ENCODE assay signal across 8 cellular contexts in the genomic region with DNA sequence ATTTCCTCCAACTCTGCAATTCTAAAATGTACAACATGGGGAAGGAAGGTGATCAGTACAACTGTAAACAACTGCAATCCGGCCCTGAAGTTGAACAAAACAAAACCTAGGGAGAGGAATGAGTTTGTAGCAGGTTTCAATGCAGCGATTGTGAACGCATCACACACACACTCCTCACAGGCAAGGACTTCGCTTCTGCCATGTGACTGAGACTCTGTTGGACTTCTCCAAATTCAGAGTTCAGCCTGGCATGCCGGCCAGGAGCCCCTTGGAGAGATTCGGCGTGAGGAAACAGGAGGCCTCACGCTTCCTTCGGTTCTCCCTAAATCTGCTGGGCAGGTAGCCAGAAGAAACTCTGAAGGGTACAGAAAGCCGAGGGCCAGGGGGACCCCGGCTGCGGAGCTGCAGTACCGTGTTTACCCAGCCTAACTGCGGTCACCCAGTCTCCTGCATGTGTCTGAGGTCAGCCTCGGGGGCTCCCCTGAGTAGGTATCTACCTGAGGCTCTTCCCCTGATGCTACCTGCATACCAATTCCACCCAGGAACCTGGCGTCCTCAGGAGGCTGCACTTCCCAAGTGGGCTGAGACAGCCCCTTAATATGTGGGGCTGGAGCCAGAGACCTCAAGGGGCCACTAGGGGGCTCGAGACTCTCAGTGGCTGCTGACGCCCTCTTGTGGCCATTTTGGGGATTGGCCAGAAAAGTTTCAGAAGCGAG. TPM values are rescaled to one million over a fixed set of nuclear protein-coding genes. Genes with fewer than 3 reads are reported as not detected.
A peak's percentile ranks its signal among the peaks of the same experiment; 100 is the strongest.
DNase-seq lines count a peak whose midpoint lies in the region; ATAC-seq and TF ChIP-seq lines count a peak whose summit lies in the region.

No MANE protein-coding gene starts in this region.

- H3K27ac ChIP-seq in CD4-positive, alpha-beta memory T cell (ENCODE audit: low read depth, low read length) = peak overlapping the region; percentile 11
- H3K27ac ChIP-seq in GM23248 (no peak overlapping the region), adrenal gland (peak overlapping the region in 4 of 5 donors; percentile 10 to 82 (median 70)), left ventricle myocardium inferior (replicated peaks) (peak overlapping the region; percentile 49), uterus (peak overlapping the region; percentile 46 to 67)

- CTCF ChIA-PET in CD4-positive, alpha-beta memory T cell (lab: Charles Lee; ENCODE audit: partially characterized antibody) = interaction anchor here (0.8 to 15.8 kb wide), 5 partner anchors 9 to 33 kb away, joined by 3 to 255 read pairs (median 19); partner anchors contain the start of gene MINDY1
- CTCF ChIA-PET in T-cell (lab: Charles Lee) = interaction anchor here in 1 of 2 donors (0.7 to 0.9 kb wide), 2 partner anchors 9 to 13 kb away, joined by 3 read pairs; no protein-coding TSS in a partner anchor

- no peaks in the 10 kb centered on the region for H3K9me3 Mint-ChIP-seq in CD4-positive, alpha-beta memory T cell
- H3K9me3 Mint-ChIP-seq in T-cell = no peaks in the 10 kb centered on the region

- peaks cover 16% of the 10 kb centered on the region for H3F3A ChIP-seq in GM23248 (ENCODE audit: insufficient read depth)

- 24 to 25% methylated on average over 19 of the region's 19 CpGs for WGBS in GM23248 (ENCODE audit: low coverage in 1 of 2, low lambda C conversion rate in 2 of 2, missing lambda C conversion rate in 2 of 2), 2 experiments
- WGBS in adrenal gland, 4 donors = 23 to 34% (median 29%) methylated on average over 14 to 19 of the region's 19 CpGs

- peaks cover 0 to 3% of the 10 kb centered on the region in 2 donors for H3K36me3 Mint-ChIP-seq in CD4-positive, alpha-beta memory T cell
- no peaks in the 10 kb centered on the region for H3K36me3 Mint-ChIP-seq in T-cell

- no peak overlapping the region for H3K4me2 ChIP-seq in GM23248 (ENCODE audit: unreplicated experiment)

- H3K4me3 ChIP-seq in CD4-positive, alpha-beta memory T cell (ENCODE audit: low read length in 2 of 2) = peak overlapping the region in 1 of 2 donors; percentile 52
- H3K4me3 ChIP-seq in GM23248 = no peak overlapping the region; the same call in 1 of the 2 replicates
- H3K4me3 ChIP-seq in adrenal gland = no peak overlapping the region
- peak overlapping the region; percentile 39 for H3K4me3 ChIP-seq in left ventricle myocardium inferior
- no peak overlapping the region for H3K4me3 ChIP-seq in uterus

- in situ Hi-C loops in GM23248 (cut with MboI) = no loop called here

- H3K9me2 ChIP-seq in GM23248 (ENCODE audit: insufficient read depth) = no peaks in the 10 kb centered on the region

- H3K9ac ChIP-seq in GM23248 = no peak overlapping the region

- no peaks in the 10 kb centered on the region for H3K36me3 ChIP-seq in CD4-positive, alpha-beta memory T cell (ENCODE audit: insufficient read depth, low read length)
- no peaks in the 10 kb centered on the region for H3K36me3 ChIP-seq in GM23248 (ENCODE audit: low read depth)
- H3K36me3 ChIP-seq in adrenal gland (replicated peaks in 1 of 2) = no peaks in the 10 kb centered on the region
- no peaks in the 10 kb centered on the region for H3K36me3 ChIP-seq in left ventricle myocardium inferior
- no peaks in the 10 kb centered on the region for H3K36me3 ChIP-seq in uterus

- peaks cover 39% of the 10 kb centered on the region for H3K4me1 ChIP-seq in CD4-positive, alpha-beta memory T cell (ENCODE audit: insufficient read depth, low read length)
- H3K4me1 ChIP-seq in GM23248 (ENCODE audit: insufficient read depth) (peaks cover 42% of the 10 kb centered on the region), adrenal gland (replicated peaks in 1 of 2) (peaks cover 28 to 32% of the 10 kb centered on the region in 2 donors), left ventricle myocardium inferior (peaks cover 36% of the 10 kb centered on the region), uterus (peaks cover 0 to 14% of the 10 kb centered on the region in 2 donors)

- H3K27ac Mint-ChIP-seq in CD4-positive, alpha-beta memory T cell = peak overlapping the region in 6 of 7 donors; percentile 42 to 83 (median 52)
- H3K27ac Mint-ChIP-seq in T-cell = peak overlapping the region; percentile 79

- no peaks in the 10 kb centered on the region for H3K27me3 Mint-ChIP-seq in CD4-positive, alpha-beta memory T cell
- no peaks in the 10 kb centered on the region for H3K27me3 Mint-ChIP-seq in T-cell

- H3K27me3 ChIP-seq in CD4-positive, alpha-beta memory T cell (ENCODE audit: insufficient read depth, low read length) = no peaks in the 10 kb centered on the region
- H3K27me3 ChIP-seq in GM23248 (replicated peaks; ENCODE audit: insufficient read depth) (no peaks in the 10 kb centered on the region), adrenal gland (no peaks in the 10 kb centered on the region), left ventricle myocardium inferior (ENCODE audit: low read depth) (no peaks in the 10 kb centered on the region), uterus (no peaks in the 10 kb centered on the region)

- no peaks in the 10 kb centered on the region for H3K9me3 ChIP-seq in CD4-positive, alpha-beta memory T cell (ENCODE audit: control insufficient read depth in 1 of 2, low read length in 2 of 2)
- H3K9me3 ChIP-seq in GM23248 (ENCODE audit: low read depth) = no peaks in the 10 kb centered on the region
- no peaks in the 10 kb centered on the region for H3K9me3 ChIP-seq in adrenal gland (replicated peaks in 1 of 3)
- H3K9me3 ChIP-seq in left ventricle myocardium inferior (replicated peaks) = no peaks in the 10 kb centered on the region
- H3K9me3 ChIP-seq in uterus = no peaks in the 10 kb centered on the region

- peak overlapping the region; percentile 80 for H2AFZ ChIP-seq in GM23248

- H3K4me1 Mint-ChIP-seq in CD4-positive, alpha-beta memory T cell = peaks cover 20 to 44% (median 31%) of the 10 kb centered on the region in 4 donors
- peaks cover 37 to 40% (median 38%) of the 10 kb centered on the region in 3 donors for H3K4me1 Mint-ChIP-seq in T-cell

- no peaks in the 10 kb centered on the region for H3K79me2 ChIP-seq in GM23248 (ENCODE audit: insufficient read depth)

- ATAC-seq in T-cell (replicated peaks in 1 of 4) = peak; percentile 34 to 61 (median 46)

- peak overlapping the region in 4 of 8 donors; percentile 29 to 59 (median 41) for H3K4me3 Mint-ChIP-seq in CD4-positive, alpha-beta memory T cell
- H3K4me3 Mint-ChIP-seq in T-cell = peak overlapping the region; percentile 24 to 89 (median 32)

- peak; percentile 83 to 87 (median 85) for DNase-seq in CD4-positive, alpha-beta memory T cell
- peak; percentile 93 for DNase-seq in GM23248
- DNase-seq in NCI-H1417 treated with DMSO at 0.1 percent for 48 hours (lab: John Stamatoyannopoulos, UW) = peak; percentile 36
- peak; percentile 67 to 90 (median 84) for DNase-seq in T-cell
- DNase-seq in adrenal gland = peak; percentile 84 to 96 (median 89)
- DNase-seq in left ventricle myocardium inferior = peak; percentile 82
- DNase-seq in renal cortical epithelial cell (ENCODE audit: low read depth) = peak; percentile 78
- DNase-seq in uterus = peak; percentile 88 to 94

- POLR2A ChIA-PET in CD4-positive, alpha-beta memory T cell (lab: Charles Lee; ENCODE audit: partially characterized antibody) = interaction anchor here (0.7 to 1.2 kb wide), 2 partner anchors 11 to 27 kb away, joined by 3 to 4 read pairs; partner anchors contain the start of gene MINDY1
- POLR2A ChIA-PET in T-cell (lab: Charles Lee) = no interaction called here

- TF ChIP-seq CTCF in adrenal gland (IDR thresholded peaks at IDR 0.05) = peak; percentile 97 to 100 (median 99)
- TF ChIP-seq CTCF in left ventricle myocardium inferior (IDR thresholded peaks at IDR 0.05; ENCODE audit: borderline replicate concordance) = no peak
- peak; percentile 98 to 100 (median 98) for TF ChIP-seq CTCF in uterus (IDR thresholded peaks at IDR 0.05)

- H4K20me1 ChIP-seq in GM23248 (ENCODE audit: insufficient read depth) = no peaks in the 10 kb centered on the region

- intact Hi-C loops in CD4-positive, alpha-beta memory T cell (cut with micrococcal nuclease) = loop anchor here (1.0 to 10.0 kb wide), 5 partner anchors 18 to 724 kb away; partner anchors contain the start of genes MINDY1 and TNFAIP8L2
- intact Hi-C loops in adrenal gland (cut with DNase I) (no loop called here), left ventricle myocardium inferior (cut with micrococcal nuclease) (no loop called here), uterus (cut with DNase I; ENCODE audit: low total_unique reads) (no loop called here)

- TF ChIP-seq POLR2A in adrenal gland (IDR thresholded peaks at IDR 0.05) (no peak), uterus (IDR thresholded peaks at IDR 0.05) (no peak)

RNA-seq across cellular contexts. Expression of gene ANXA9, which starts 2.9 kb away (rescaled TPM):
- under 1 TPM in 1 of 2 experiments, not detected in 1; 0.17 TPM for total RNA-seq in CD4-positive, alpha-beta memory T cell
- under 1 TPM; 0.23 to 0.33 TPM for polyA plus RNA-seq in CD4-positive, alpha-beta memory T cell
- not detected in 2 replicates for total RNA-seq in GM23248 (2014; rRNA removed; shearing (Covaris generic))
- polyA plus RNA-seq in GM23248 (2016; fragmentation: Nextera tagmentation; extraction: Ambion mirVana) = 0.16 and 0.26 TPM in 2 replicates
- total RNA-seq in T-cell = under 1 TPM in 2 of 5 donors, not detected in 3; 0.15 to 0.16 TPM
- total RNA-seq in adrenal gland = 1 to 10 TPM in 2 of 8 donors, under 1 TPM in 6; 0.24 to 3.2 (median 0.54) TPM
- under 1 TPM; 0.18 to 0.56 (median 0.40) TPM for polyA plus RNA-seq in adrenal gland
- total RNA-seq in left ventricle myocardium inferior = 0.14 TPM
- total RNA-seq in renal cortical epithelial cell = 0.30 and 1.6 TPM in 2 replicates
- total RNA-seq in uterus = 10 to 100 TPM in 1 of 4 donors, 1 to 10 TPM in 3; 2.3 to 54.3 (median 6.2) TPM

RNA-seq across cellular contexts. Expression of gene CERS2, which starts 4.5 kb away (rescaled TPM):
- 100 to 1,000 TPM; 145 to 149 TPM for total RNA-seq in CD4-positive, alpha-beta memory T cell
- polyA plus RNA-seq in CD4-positive, alpha-beta memory T cell = 100 to 1,000 TPM; 184 to 206 TPM
- total RNA-seq in GM23248 (2014; rRNA removed; shearing (Covaris generic)) = 124 and 148 TPM in 2 replicates
- polyA plus RNA-seq in GM23248 (2016; fragmentation: Nextera tagmentation; extraction: Ambion mirVana) = 201 and 202 TPM in 2 replicates
- total RNA-seq in T-cell = 100 to 1,000 TPM in 4 of 5 donors, 10 to 100 TPM in 1; 74.3 to 153 (median 135) TPM
- total RNA-seq in adrenal gland = 100 to 1,000 TPM; 297 to 682 (median 505) TPM
- 100 to 1,000 TPM; 482 to 547 (median 520) TPM for polyA plus RNA-seq in adrenal gland
- total RNA-seq in left ventricle myocardium inferior = 78.9 TPM
- total RNA-seq in renal cortical epithelial cell = 119 and 202 TPM in 2 replicates
- 100 to 1,000 TPM in 3 of 4 donors, 10 to 100 TPM in 1; 74.9 to 191 (median 147) TPM for total RNA-seq in uterus

RNA-seq across cellular contexts. Expression of gene MINDY1, which starts 27.5 kb away (rescaled TPM):
- 10 to 100 TPM; 31.4 to 32.1 TPM for total RNA-seq in CD4-positive, alpha-beta memory T cell
- polyA plus RNA-seq in CD4-positive, alpha-beta memory T cell = 10 to 100 TPM in 1 of 2 donors, 1 to 10 TPM in 1; 6.5 to 17.6 TPM
- total RNA-seq in GM23248 (2014; rRNA removed; shearing (Covaris generic)) = 7.7 and 9.1 TPM in 2 replicates
- polyA plus RNA-seq in GM23248 (2016; fragmentation: Nextera tagmentation; extraction: Ambion mirVana) (4.6 and 6.1 TPM in 2 replicates), adrenal gland (10 to 100 TPM in 2 of 3 donors, 1 to 10 TPM in 1; 6.0 to 12.5 (median 12.5) TPM)
- total RNA-seq in T-cell (10 to 100 TPM; 15.3 to 26.8 (median 19.0) TPM), adrenal gland (10 to 100 TPM; 13.3 to 37.5 (median 34.4) TPM), left ventricle myocardium inferior (44.3 TPM), renal cortical epithelial cell (35.4 and 47.7 TPM in 2 replicates), uterus (10 to 100 TPM in 3 of 4 donors, 1 to 10 TPM in 1; 10.0 to 37.7 (median 24.6) TPM)

RNA-seq across cellular contexts. Expression of gene PRUNE1, which starts 29.1 kb away (rescaled TPM):
- 10 to 100 TPM; 35.0 to 38.9 TPM for total RNA-seq in CD4-positive, alpha-beta memory T cell
- 10 to 100 TPM; 52.6 to 59.0 TPM for polyA plus RNA-seq in CD4-positive, alpha-beta memory T cell
- 7.2 and 10.5 TPM in 2 replicates for total RNA-seq in GM23248 (2014; rRNA removed; shearing (Covaris generic))
- polyA plus RNA-seq in GM23248 (2016; fragmentation: Nextera tagmentation; extraction: Ambion mirVana) (9.0 and 10.8 TPM in 2 replicates), adrenal gland (10 to 100 TPM; 10.2 to 16.1 (median 10.9) TPM)
- total RNA-seq in T-cell (10 to 100 TPM; 15.3 to 31.3 (median 24.9) TPM), adrenal gland (10 to 100 TPM; 12.3 to 25.7 (median 20.2) TPM), left ventricle myocardium inferior (42.8 TPM), renal cortical epithelial cell (12.5 and 21.6 TPM in 2 replicates), uterus (10 to 100 TPM in 3 of 4 donors, 1 to 10 TPM in 1; 10.0 to 26.4 (median 20.1) TPM)

RNA-seq across cellular contexts. Expression of gene SETDB1, which starts 53.0 kb away (rescaled TPM):
- 10 to 100 TPM; 71.4 to 72.6 TPM for total RNA-seq in CD4-positive, alpha-beta memory T cell
- polyA plus RNA-seq in CD4-positive, alpha-beta memory T cell = 10 to 100 TPM in 1 of 2 donors, 1 to 10 TPM in 1; 9.8 to 14.2 TPM
- 21.4 and 30.2 TPM in 2 replicates for total RNA-seq in GM23248 (2014; rRNA removed; shearing (Covaris generic))
- polyA plus RNA-seq in GM23248 (2016; fragmentation: Nextera tagmentation; extraction: Ambion mirVana) (9.7 and 10.2 TPM in 2 replicates), adrenal gland (10 to 100 TPM; 28.9 to 50.4 (median 41.3) TPM)
- total RNA-seq in T-cell (10 to 100 TPM; 44.5 to 72.6 (median 62.5) TPM), adrenal gland (10 to 100 TPM; 12.6 to 46.6 (median 31.9) TPM), left ventricle myocardium inferior (17.2 TPM), renal cortical epithelial cell (33.0 and 51.1 TPM in 2 replicates), uterus (10 to 100 TPM; 21.8 to 63.2 (median 54.4) TPM)

Comparison
In these comparisons a context has a peak if more than half of its experiments do, and no peak if none do; other contexts are left out.
1. DNase-seq: peak in every context shown above with its lines; median percentile 93 in GM23248; 91 in uterus; 89 in adrenal gland; 85 in CD4-positive, alpha-beta memory T cell; 84 in T-cell; 82 in left ventricle myocardium inferior; 78 in renal cortical epithelial cell; 36 in NCI-H1417 treated with DMSO at 0.1 percent for 48 hours.